In genomic region chr2:65397122-65397521, GRCh38 we compare ENCODE assay signal across 1 cellular context.
TF ChIP-seq lines count a peak whose summit lies in the region.

No MANE protein-coding gene starts in this region.

TF ChIP-seq in WTC11, 78 proteins besides CTCF, POLR2A, EP300 and RAD21 (continued from another document):
- TF ChIP-seq JAZF1 (CRISPR knock-in tag; IDR thresholded peaks at IDR 0.05) = no peak
- no peak for TF ChIP-seq PREB (CRISPR knock-in tag; IDR thresholded peaks at IDR 0.05; ENCODE audit: borderline replicate concordance)
